In the genomic region with DNA sequence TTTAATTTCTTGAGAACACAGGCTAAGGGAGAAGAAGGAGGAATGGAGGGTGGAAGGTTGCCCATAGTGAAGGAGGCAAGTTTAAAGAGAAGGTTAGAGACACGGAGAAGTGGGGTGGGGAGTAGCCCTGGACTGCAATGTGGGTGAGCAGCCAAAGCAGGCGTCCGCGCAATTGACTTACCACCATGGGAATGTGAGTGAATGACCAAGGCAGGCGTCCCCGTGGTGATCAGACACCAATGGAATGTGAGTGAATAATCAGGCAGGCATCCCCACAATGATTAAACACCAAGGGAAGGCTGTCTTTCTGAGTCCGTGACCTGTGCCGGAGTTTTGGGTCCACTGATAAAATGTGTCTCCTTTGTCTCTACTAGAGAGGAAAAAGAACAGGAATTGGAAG, we compare ENCODE assay signal across 8 cellular contexts.
DNase-seq lines count a peak whose midpoint lies in the region; TF ChIP-seq lines count a peak whose summit lies in the region.
"Not testable (repeated sequence)": the region's sequence is repeated elsewhere in the genome, so short reads cannot be mapped to it uniquely, and the experiment has no call there.

No MANE protein-coding gene starts in this region.

- H3K4me3 Mint-ChIP-seq in Caco-2 (ENCODE audit: unreplicated experiment) = not testable (repeated sequence)

- DNase-seq in Caco-2 (peak in 1 of 2 experiments; percentile 9), HCEC 1CT (peak; percentile 53), M059J (ENCODE audit: low read depth) (peak; percentile 94), SJCRH30 (peak; percentile 42 to 66), astrocyte of the hippocampus (ENCODE audit: low read depth, low spot score) (peak; percentile 83), epithelial cell of proximal tubule (ENCODE audit: low read depth) (peak; percentile 52), kidney glomerular epithelial cell (lab: John Stamatoyannopoulos, UW) (peak; percentile 64), retinal pigment epithelial cell (ENCODE audit: low read depth) (peak; percentile 39)

- H3K27me3 Mint-ChIP-seq in Caco-2 (ENCODE audit: insufficient read depth, unreplicated experiment) = not testable (repeated sequence)

- H3K4me3 ChIP-seq in Caco-2 (ENCODE audit: low read depth, low read length); SJCRH30; epithelial cell of proximal tubule (ENCODE audit: low read depth, low read length); retinal pigment epithelial cell (ENCODE audit: low read length): not testable (repeated sequence)

- POLR2A ChIA-PET in Caco-2 (lab: Charles Lee) = not testable (repeated sequence)

- not testable (repeated sequence) for H3K36me3 Mint-ChIP-seq in Caco-2 (ENCODE audit: insufficient read depth, unreplicated experiment)

- H3K27me3 ChIP-seq in Caco-2 (replicated peaks; ENCODE audit: control insufficient read depth, insufficient read depth, low read length); SJCRH30: not testable (repeated sequence)

- not testable (repeated sequence) for TF ChIP-seq CTCF in Caco-2 (IDR thresholded peaks at IDR 0.05; ENCODE audit: insufficient read depth in 1 of 2, low read depth in 1 of 2, low read length in 1 of 2, severe bottlenecking in 1 of 2, unreplicated experiment in 1 of 2); epithelial cell of proximal tubule (conservative IDR thresholded peaks at IDR 0.05; ENCODE audit: low read depth, low read length); retinal pigment epithelial cell (conservative IDR thresholded peaks at IDR 0.05; ENCODE audit: low read depth, low read length)

- H3K4me1 ChIP-seq in Caco-2, SJCRH30: not testable (repeated sequence)

- BruUV-seq in Caco-2 (replicated peaks; lab: Mats Ljungman, UMichigan) = not testable (repeated sequence)

- H3K36me3 ChIP-seq in Caco-2 (ENCODE audit: control insufficient read depth, insufficient read depth, low read length); SJCRH30: not testable (repeated sequence)

- H3K9me3 ChIP-seq in Caco-2; SJCRH30 (replicated peaks): not testable (repeated sequence)

- H3K27ac ChIP-seq in SJCRH30 = peak overlapping the region; percentile 50

- peak overlapping the region; percentile 59 for H3K27ac Mint-ChIP-seq in Caco-2 (ENCODE audit: unreplicated experiment)

- H3K9me3 Mint-ChIP-seq in Caco-2 (ENCODE audit: unreplicated experiment) = peaks cover 36% of the 10 kb centered on the region

- H3K4me1 Mint-ChIP-seq in Caco-2 (ENCODE audit: low read depth, unreplicated experiment) = peaks cover 12% of the 10 kb centered on the region

- intact Hi-C loops in Caco-2 (cut with micrococcal nuclease; ENCODE audit: unreplicated experiment) = not testable (repeated sequence)

- CTCF ChIA-PET in Caco-2 (lab: Charles Lee) = not testable (repeated sequence)
